9 cellular contexts compared by ENCODE assay signal in the genomic region with DNA sequence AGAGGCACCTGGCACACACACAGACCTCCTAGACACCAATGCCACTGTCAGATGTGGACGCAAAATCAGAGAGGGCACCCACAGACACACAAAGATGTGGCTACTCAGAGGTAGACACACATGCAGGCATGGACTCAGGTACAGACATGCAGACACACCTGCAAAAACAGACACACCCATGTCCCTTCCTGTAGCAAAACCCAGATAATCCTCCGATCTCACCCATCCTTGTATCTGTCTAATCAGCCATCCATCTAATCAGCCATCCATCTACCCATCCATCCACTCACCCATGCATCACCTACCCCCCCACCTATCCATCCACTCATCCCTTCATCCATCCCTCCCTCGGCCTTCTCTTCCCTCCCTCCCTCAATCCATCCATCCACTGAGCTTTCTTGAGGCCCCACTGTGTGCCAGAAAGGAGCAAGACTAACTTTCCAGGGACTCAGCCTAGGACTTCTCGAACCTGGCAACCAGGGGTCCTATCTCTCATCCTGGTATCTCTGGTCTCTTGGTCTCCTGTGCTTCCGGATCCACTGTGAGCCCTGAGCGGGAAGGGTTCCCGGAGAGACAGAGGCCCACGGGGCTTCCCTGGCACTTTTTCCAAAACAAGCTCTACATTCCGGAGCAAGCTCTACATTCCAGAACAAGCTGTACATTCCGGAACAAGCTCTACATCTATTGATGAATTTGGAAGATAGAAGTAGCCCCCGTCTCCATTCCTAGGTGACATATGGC. TPM values are rescaled to one million over a fixed set of nuclear protein-coding genes. Genes with fewer than 3 reads are reported as not detected.
A peak's percentile ranks its signal among the peaks of the same experiment; 100 is the strongest.
DNase-seq lines count a peak whose midpoint lies in the region; ATAC-seq and TF ChIP-seq lines count a peak whose summit lies in the region.
"Had no signal": no experiment of that assay in that cellular context is flagged by ENCODE, and none has a peak within 500 bp of the region (broad histone marks: within the 10 kb centered on the region; RNA-seq: fewer than 3 reads in every experiment).

No MANE protein-coding gene starts in this region.

- no peaks in the 10 kb centered on the region for H3K27me3 ChIP-seq in left ventricle myocardium inferior (ENCODE audit: low read depth)
- no peaks in the 10 kb centered on the region for H3K27me3 ChIP-seq in endocrine pancreas (ENCODE audit: control insufficient read depth, insufficient read depth, low read length)
- no peaks in the 10 kb centered on the region for H3K27me3 ChIP-seq in uterus

- peaks cover 43% of the 10 kb centered on the region for H3K4me1 Mint-ChIP-seq in nephron

- H3K4me1 ChIP-seq in left ventricle myocardium inferior (peaks cover 64% of the 10 kb centered on the region), endocrine pancreas (ENCODE audit: control insufficient read depth, insufficient read depth, low read length) (no peaks in the 10 kb centered on the region), uterus (peaks cover 0 to 5% of the 10 kb centered on the region in 2 donors)

- no peak for ATAC-seq in left cardiac atrium

- no peak overlapping the region for H3K4me3 ChIP-seq in left ventricle myocardium inferior
- H3K4me3 ChIP-seq in endocrine pancreas (ENCODE audit: control insufficient read depth, insufficient read depth, low read length), result no peak overlapping the region
- H3K4me3 ChIP-seq in uterus, result no peak overlapping the region

- H3K36me3 Mint-ChIP-seq in nephron (ENCODE audit: low read depth), result no peaks in the 10 kb centered on the region

- TF ChIP-seq CTCF in left ventricle myocardium inferior (IDR thresholded peaks at IDR 0.05; ENCODE audit: borderline replicate concordance), result no peak
- TF ChIP-seq CTCF in nephron (IDR thresholded peaks at IDR 0.05; ENCODE audit: unreplicated experiment in 3 of 3), result no peak
- TF ChIP-seq CTCF in uterus (IDR thresholded peaks at IDR 0.05), result no peak

- no peak for DNase-seq in left ventricle myocardium inferior
- DNase-seq in left cardiac atrium, result no peak
- DNase-seq in uterus, result no peak
- no peak for DNase-seq in Kasumi-1 (lab: John Stamatoyannopoulos, UW)
- no peak for DNase-seq in retina
- no peak for DNase-seq in middle frontal gyrus (ENCODE audit: extremely low spot score, low spot score)

- H3K27me3 Mint-ChIP-seq in nephron (ENCODE audit: low read depth), result peaks cover 11% of the 10 kb centered on the region

- intact Hi-C loops in left ventricle myocardium inferior (cut with micrococcal nuclease) (loop anchor here (5.0 kb wide), 2 partner anchors 94 to 109 kb away; no protein-coding TSS in a partner anchor), left cardiac atrium (cut with DNase I) (loop anchor here (5.0 kb wide), 2 partner anchors 94 to 109 kb away; no protein-coding TSS in a partner anchor), uterus (cut with DNase I; ENCODE audit: low total_unique reads) (loop anchor here (5.0 kb wide), 1 partner anchor 94 kb away; no protein-coding TSS in a partner anchor)

- no peaks in the 10 kb centered on the region for H3K9me3 Mint-ChIP-seq in nephron
- H3K9me3 Mint-ChIP-seq: activated T-cell treated with anti-CD3 and anti-CD28 coated beads, Interleukin-2, amount 50 U/mL, for 24 hours had no signal

- peak overlapping the region; percentile 15 for H3K27ac ChIP-seq in left ventricle myocardium inferior (replicated peaks)
- peak overlapping the region; percentile 89 to 90 for H3K27ac ChIP-seq in uterus

- H3K9ac ChIP-seq in endocrine pancreas (ENCODE audit: control insufficient read depth, insufficient read depth, low read length), result peak overlapping the region; percentile 3

- no peaks in the 10 kb centered on the region for H3K9me3 ChIP-seq in left ventricle myocardium inferior (replicated peaks)
- H3K9me3 ChIP-seq in endocrine pancreas (ENCODE audit: control insufficient read depth, low read length), result no peaks in the 10 kb centered on the region
- H3K9me3 ChIP-seq in uterus, result no peaks in the 10 kb centered on the region

- H3K36me3 ChIP-seq in left ventricle myocardium inferior (peaks cover 4% of the 10 kb centered on the region), endocrine pancreas (ENCODE audit: control insufficient read depth, insufficient read depth, low read length) (no peaks in the 10 kb centered on the region), uterus (no peaks in the 10 kb centered on the region)

- peak overlapping the region; percentile 64 to 68 (median 65) for H3K4me3 Mint-ChIP-seq in nephron
- H3K4me3 Mint-ChIP-seq: activated T-cell treated with anti-CD3 and anti-CD28 coated beads, Interleukin-2, amount 50 U/mL, for 24 hours had no signal

- no peak for TF ChIP-seq POLR2A in uterus (IDR thresholded peaks at IDR 0.05)

- peak overlapping the region in 2 of 3 experiments; percentile 49 to 76 for H3K27ac Mint-ChIP-seq in nephron
- H3K27ac Mint-ChIP-seq: activated T-cell treated with anti-CD3 and anti-CD28 coated beads, Interleukin-2, amount 50 U/mL, for 24 hours had no signal

RNA-seq across cellular contexts. Expression of gene TGM2, which starts 1.1 kb away (rescaled TPM):
- 846 TPM for total RNA-seq in left ventricle myocardium inferior
- total RNA-seq in left cardiac atrium, result 100 to 1,000 TPM; 383 to 695 TPM
- 100 to 1,000 TPM; 136 to 639 (median 209) TPM for total RNA-seq in uterus
